In genomic region chr1:211797994-211798393, GRCh38 we compare ENCODE assay signal across 15 cellular contexts. TPM values are rescaled to one million over a fixed set of nuclear protein-coding genes. Genes with fewer than 3 reads are reported as not detected.
A peak's percentile ranks its signal among the peaks of the same experiment; 100 is the strongest.
DNase-seq lines count a peak whose midpoint lies in the region; ATAC-seq and TF ChIP-seq lines count a peak whose summit lies in the region.
"Had no signal": no experiment of that assay in that cellular context is flagged by ENCODE, and none has a peak within 500 bp of the region (broad histone marks: within the 10 kb centered on the region; RNA-seq: fewer than 3 reads in every experiment).

No MANE protein-coding gene starts in this region.

- H3K27ac ChIP-seq in dorsolateral prefrontal cortex = peak overlapping the region; percentile 7 to 92 (median 78)
- H3K27ac ChIP-seq in neutrophil = peak overlapping the region; percentile 54
- no peak overlapping the region for H3K27ac ChIP-seq in Karpas-422 (ENCODE audit: low read length)
- H3K27ac ChIP-seq: BLaER1 treated with 17β-estradiol and CSF1 and Interleukin-3, amounts not matched to agents 10 nM and 100 nM had no signal

- peaks cover 0 to 4% of the 10 kb centered on the region in 2 donors for H3K9me3 Mint-ChIP-seq in activated T-cell treated with anti-CD3 and anti-CD28 coated beads, Interleukin-2, amount 50 U/mL, for 72 hours
- H3K9me3 Mint-ChIP-seq in activated T-cell treated with anti-CD3 and anti-CD28 coated beads, Interleukin-2, amount 50 U/mL, for 24 hours = peaks cover 3% of the 10 kb centered on the region
- no peaks in the 10 kb centered on the region for H3K9me3 Mint-ChIP-seq in natural killer cell treated with Interleukin-12 subunit alpha and Interleukin-12 subunit beta and Interleukin-15 and Interleukin-18, amount 100 ng/mL, for 72 hours

- TF ChIP-seq CTCF in dorsolateral prefrontal cortex (IDR thresholded peaks at IDR 0.05 in 54 of 56, conservative IDR thresholded peaks at IDR 0.05 in 2 of 56; ENCODE audit: low read depth in 1 of 56, partially characterized antibody in 56 of 56) = no peak
- TF ChIP-seq CTCF in neutrophil (IDR thresholded peaks at IDR 0.05) = no peak

- no peaks in the 10 kb centered on the region for H3K9me2 ChIP-seq in Karpas-422 (replicated peaks; ENCODE audit: insufficient read depth, low read length)

- no peaks in the 10 kb centered on the region for H3K9me3 ChIP-seq in neutrophil
- H3K9me3 ChIP-seq in Karpas-422 (ENCODE audit: low read length) = peaks cover 4% of the 10 kb centered on the region
- H3K9me3 ChIP-seq: HAP-1 had no signal

- H4K20me1 ChIP-seq in Karpas-422 (ENCODE audit: insufficient read depth, low read depth, low read length) = no peaks in the 10 kb centered on the region

- no peaks in the 10 kb centered on the region for H3K4me1 Mint-ChIP-seq in activated T-cell treated with anti-CD3 and anti-CD28 coated beads, Interleukin-2, amount 50 U/mL, for 72 hours (ENCODE audit: low read depth)
- H3K4me1 Mint-ChIP-seq in activated T-cell treated with anti-CD3 and anti-CD28 coated beads, Interleukin-2, amount 50 U/mL, for 24 hours (ENCODE audit: low read depth) = peaks cover 5% of the 10 kb centered on the region
- peaks cover 11% of the 10 kb centered on the region in 2 donors for H3K4me1 Mint-ChIP-seq in natural killer cell treated with Interleukin-12 subunit alpha and Interleukin-12 subunit beta and Interleukin-15 and Interleukin-18, amount 100 ng/mL, for 72 hours (ENCODE audit: low read depth in 2 of 2)

- no peak overlapping the region for H3K9ac ChIP-seq in Karpas-422 (ENCODE audit: low read length)
- H3K9ac ChIP-seq: BLaER1 treated with 17β-estradiol and CSF1 and Interleukin-3, amounts not matched to agents 10 nM and 100 nM had no signal

- intact Hi-C loops in dorsolateral prefrontal cortex (cut with DNase I) = no loop called here

- no peak for ATAC-seq in activated T-cell treated with anti-CD3 and anti-CD28 coated beads, Interleukin-2, amount 50 U/mL, for 72 hours (replicated peaks in 1 of 2)
- no peak for ATAC-seq in natural killer cell treated with Interleukin-12 subunit alpha and Interleukin-12 subunit beta and Interleukin-15 and Interleukin-18, amount 100 ng/mL, for 72 hours

- H3K36me3 Mint-ChIP-seq in activated T-cell treated with anti-CD3 and anti-CD28 coated beads, Interleukin-2, amount 50 U/mL, for 72 hours (ENCODE audit: insufficient read depth in 2 of 2) = peaks cover 6 to 7% of the 10 kb centered on the region in 2 donors
- H3K36me3 Mint-ChIP-seq in activated T-cell treated with anti-CD3 and anti-CD28 coated beads, Interleukin-2, amount 50 U/mL, for 24 hours (ENCODE audit: low read depth) = peaks cover 37% of the 10 kb centered on the region
- H3K36me3 Mint-ChIP-seq in natural killer cell treated with Interleukin-12 subunit alpha and Interleukin-12 subunit beta and Interleukin-15 and Interleukin-18, amount 100 ng/mL, for 72 hours = peaks cover 11% of the 10 kb centered on the region

- peak overlapping the region; percentile 15 for H3K27ac Mint-ChIP-seq in activated T-cell treated with anti-CD3 and anti-CD28 coated beads, Interleukin-2, amount 50 U/mL, for 72 hours
- H3K27ac Mint-ChIP-seq in activated T-cell treated with anti-CD3 and anti-CD28 coated beads, Interleukin-2, amount 50 U/mL, for 24 hours = no peak overlapping the region
- no peak overlapping the region for H3K27ac Mint-ChIP-seq in natural killer cell treated with Interleukin-12 subunit alpha and Interleukin-12 subunit beta and Interleukin-15 and Interleukin-18, amount 100 ng/mL, for 72 hours
- H3K27ac Mint-ChIP-seq: CD4-positive, alpha-beta T cell had no signal

- peaks cover 5 to 16% of the 10 kb centered on the region in 2 experiments for H3K4me1 ChIP-seq in neutrophil (ENCODE audit: control insufficient read depth in 1 of 2, insufficient read depth in 1 of 2, low read depth in 1 of 2, low read length in 1 of 2)
- no peaks in the 10 kb centered on the region for H3K4me1 ChIP-seq in Karpas-422 (ENCODE audit: low read length)
- H3K4me1 ChIP-seq: BLaER1 treated with 17β-estradiol and CSF1 and Interleukin-3, amounts not matched to agents 10 nM and 100 nM; HAP-1 had no signal

- peaks cover 80% of the 10 kb centered on the region for H3K79me2 ChIP-seq in Karpas-422 (ENCODE audit: low read length)

- no peak overlapping the region for H2AFZ ChIP-seq in Karpas-422 (ENCODE audit: low read length)

- H3K36me3 ChIP-seq in neutrophil (peaks cover 41% of the 10 kb centered on the region), Karpas-422 (ENCODE audit: insufficient read depth, low read length) (peaks cover 11% of the 10 kb centered on the region)

- DNase-seq in activated T-cell treated with anti-CD3 and anti-CD28 coated beads, Interleukin-2, amount 50 U/mL, for 72 hours = no peak
- DNase-seq in activated T-cell treated with anti-CD3 and anti-CD28 coated beads, Interleukin-2, amount 50 U/mL, for 24 hours = no peak
- DNase-seq in dorsolateral prefrontal cortex (no peak), Karpas-422 (no peak), NCI-H2196 (lab: John Stamatoyannopoulos, UW; ENCODE audit: unreplicated experiment) (no peak), GDM1 (lab: John Stamatoyannopoulos, UW) (no peak)
- no peak for DNase-seq in natural killer cell treated with Interleukin-12 subunit alpha and Interleukin-12 subunit beta and Interleukin-15 and Interleukin-18, amount 100 ng/mL, for 72 hours (ENCODE audit: low spot score)
- DNase-seq: 8988T; ACHN; Calu3; CD4-positive, alpha-beta T cell; DMS 273 treated with DMSO at 0.1 percent for 48 hours had no signal

- H3K27me3 ChIP-seq in dorsolateral prefrontal cortex (no peaks in the 10 kb centered on the region), neutrophil (no peaks in the 10 kb centered on the region), Karpas-422 (ENCODE audit: low read length) (no peaks in the 10 kb centered on the region)
- H3K27me3 ChIP-seq: BLaER1 treated with 17β-estradiol and CSF1 and Interleukin-3, amounts not matched to agents 10 nM and 100 nM had no signal

- no peaks in the 10 kb centered on the region for H3K27me3 Mint-ChIP-seq in activated T-cell treated with anti-CD3 and anti-CD28 coated beads, Interleukin-2, amount 50 U/mL, for 72 hours (ENCODE audit: low read depth)
- H3K27me3 Mint-ChIP-seq in activated T-cell treated with anti-CD3 and anti-CD28 coated beads, Interleukin-2, amount 50 U/mL, for 24 hours = no peaks in the 10 kb centered on the region
- H3K27me3 Mint-ChIP-seq in natural killer cell treated with Interleukin-12 subunit alpha and Interleukin-12 subunit beta and Interleukin-15 and Interleukin-18, amount 100 ng/mL, for 72 hours = no peaks in the 10 kb centered on the region
- H3K27me3 Mint-ChIP-seq: CD4-positive, alpha-beta T cell had no signal

- H3K4me3 Mint-ChIP-seq in activated T-cell treated with anti-CD3 and anti-CD28 coated beads, Interleukin-2, amount 50 U/mL, for 72 hours = no peak overlapping the region
- no peak overlapping the region for H3K4me3 Mint-ChIP-seq in activated T-cell treated with anti-CD3 and anti-CD28 coated beads, Interleukin-2, amount 50 U/mL, for 24 hours
- no peak overlapping the region for H3K4me3 Mint-ChIP-seq in natural killer cell treated with Interleukin-12 subunit alpha and Interleukin-12 subunit beta and Interleukin-15 and Interleukin-18, amount 100 ng/mL, for 72 hours
- H3K4me3 Mint-ChIP-seq: CD4-positive, alpha-beta T cell had no signal

- H3K4me3 ChIP-seq in dorsolateral prefrontal cortex (peak overlapping the region in 8 of 59 donors; percentile 1 to 31 (median 12)), neutrophil (ENCODE audit: low read depth in 1 of 2, low read length in 1 of 2) (no peak overlapping the region), Karpas-422 (ENCODE audit: low read length) (no peak overlapping the region)
- H3K4me3 ChIP-seq: BLaER1 treated with 17β-estradiol and CSF1 and Interleukin-3, amounts not matched to agents 10 nM and 100 nM; HAP-1 had no signal

- H3K4me2 ChIP-seq in Karpas-422 (ENCODE audit: low read depth, low read length, poor library complexity, severe bottlenecking) = no peak overlapping the region
- H3K4me2 ChIP-seq: BLaER1 treated with 17β-estradiol and CSF1 and Interleukin-3, amounts not matched to agents 10 nM and 100 nM had no signal

RNA-seq across cellular contexts. Expression of gene LPGAT1, which starts 32.6 kb away (rescaled TPM):
- 10 to 100 TPM; 23.1 to 28.3 TPM for total RNA-seq in activated T-cell treated with anti-CD3 and anti-CD28 coated beads, Interleukin-2, amount 50 U/mL, for 72 hours
- 100 to 1,000 TPM in 15 of 120 experiments, 10 to 100 TPM in 105; 38.8 to 131 (median 83.4) TPM for total RNA-seq in dorsolateral prefrontal cortex
- total RNA-seq in natural killer cell treated with Interleukin-12 subunit alpha and Interleukin-12 subunit beta and Interleukin-15 and Interleukin-18, amount 100 ng/mL, for 72 hours = 10 to 100 TPM; 27.2 to 54.3 TPM
- total RNA-seq in Karpas-422 (2014; rRNA removed; shearing (Covaris generic); ENCODE audit: low replicate concordance) = 40.4 and 53.3 TPM in 2 replicates
